In genomic region chr3:188646592-188646991, GRCh38 we compare ENCODE assay signal across 9 cellular contexts.
DNase-seq lines count a peak whose midpoint lies in the region; ATAC-seq, FAIRE-seq and TF ChIP-seq lines count a peak whose summit lies in the region.
"Had no signal": no experiment of that assay in that cellular context is flagged by ENCODE, and none has a peak within 500 bp of the region (broad histone marks: within the 10 kb centered on the region; RNA-seq: fewer than 3 reads in every experiment).

No MANE protein-coding gene starts in this region.

- 0% methylated on average over 1 of the region's 1 CpG for WGBS in K562 (ENCODE audit: insufficient coverage, low coverage, missing lambda C conversion rate)

- ATAC-seq in K562 (no peak), GM21515 (IDR thresholded peaks at IDR 0.05; ENCODE audit: unreplicated experiment) (no peak)

- BruUV-seq in K562 (replicated peaks; lab: Mats Ljungman, UMichigan) = no TSS peak

- TF ChIP-seq RAD21 in K562 (CRISPR knock-in tag; conservative IDR thresholded peaks at IDR 0.05 in 1 of 2, IDR thresholded peaks at IDR 0.05 in 1 of 2) = no peak

- H3K27me3 ChIP-seq in Loucy (ENCODE audit: insufficient read depth, low read length, poor library complexity, severe bottlenecking) = no peaks in the 10 kb centered on the region
- H3K27me3 ChIP-seq in K562 (ENCODE audit: control insufficient read depth in 2 of 2, insufficient read depth in 2 of 2, low read length in 2 of 2) = no peaks in the 10 kb centered on the region

- TF ChIP-seq CTCF in Loucy (conservative IDR thresholded peaks at IDR 0.05; ENCODE audit: low read length) (no peak), K562 (IDR thresholded peaks at IDR 0.05 in 2 of 3, conservative IDR thresholded peaks at IDR 0.05 in 1 of 3; ENCODE audit: insufficient read depth in 2 of 3, low read depth in 1 of 3, low read length in 3 of 3) (no peak)

- H3K4me3 ChIP-seq in Loucy (ENCODE audit: low read length, poor library complexity, severe bottlenecking) = no peak overlapping the region
- H3K4me3 ChIP-seq in K562 = no peak overlapping the region

- no peaks in the 10 kb centered on the region for H3K9me3 ChIP-seq in Loucy (ENCODE audit: insufficient read depth, low read depth, low read length)
- H3K9me3 ChIP-seq in K562 (replicated peaks; ENCODE audit: control insufficient read depth, insufficient read depth, low read depth, low read length) = no peaks in the 10 kb centered on the region

- 0 out of 2 replicates have a peak, but pooled peaks cover 2% of the 10 kb centered on the region for H3F3A ChIP-seq in Loucy (ENCODE audit: low read depth)

- peaks cover 27% of the 10 kb centered on the region for H3K4me1 ChIP-seq in Loucy (ENCODE audit: insufficient read depth, low read length, poor library complexity, severe bottlenecking)
- no peaks in the 10 kb centered on the region for H3K4me1 ChIP-seq in K562 (replicated peaks in 1 of 2; ENCODE audit: control insufficient read depth in 2 of 2, insufficient read depth in 2 of 2, low read length in 2 of 2)

- no peak for FAIRE-seq in K562 (lab: Jason Lieb, UNC)
- no peak for FAIRE-seq in HTR-8/SVneo (lab: Jason Lieb, UNC)
- FAIRE-seq: colon had no signal

- no peaks in the 10 kb centered on the region for H3K9me1 ChIP-seq in K562 (ENCODE audit: control insufficient read depth, insufficient read depth, low read length)

- H3K79me2 ChIP-seq in Loucy (ENCODE audit: insufficient read depth, low read length) (no peaks in the 10 kb centered on the region), K562 (ENCODE audit: control insufficient read depth, insufficient read depth, low read length) (no peaks in the 10 kb centered on the region)

- CTCF ChIA-PET in K562 (lab: Yijun Ruan, JAX; ENCODE audit: low intra/inter-chr PET ratio) = interaction anchor here (0.5 kb wide), 1 partner anchor 1482 kb away, joined by 3 read pairs; no protein-coding TSS in a partner anchor

- intact Hi-C loops in K562 (cut with micrococcal nuclease) = no loop called here

- no peak for TF ChIP-seq EP300 in K562 (IDR thresholded peaks at IDR 0.05; ENCODE audit: low read length)

- no peaks in the 10 kb centered on the region for H3K9me2 ChIP-seq in Loucy (replicated peaks; ENCODE audit: low read depth, low read length)

- H3K4me2 ChIP-seq in Loucy (ENCODE audit: low read depth, low read length, poor library complexity, severe bottlenecking) = peak overlapping the region; percentile 3
- no peak overlapping the region for H3K4me2 ChIP-seq in K562 (ENCODE audit: insufficient read depth, low read length)

- H3K36me3 ChIP-seq in Loucy (ENCODE audit: insufficient read depth, low read length) (no peaks in the 10 kb centered on the region), K562 (ENCODE audit: control insufficient read depth, insufficient read depth, low read length) (no peaks in the 10 kb centered on the region)
- H3K36me3 ChIP-seq: WERI-Rb-1 had no signal

- in situ Hi-C loops in K562 (cut with MboI) = no loop called here

- no peaks in the 10 kb centered on the region for H4K20me1 ChIP-seq in Loucy (ENCODE audit: insufficient read depth, low read length, poor library complexity, severe bottlenecking)
- H4K20me1 ChIP-seq in K562 (replicated peaks; ENCODE audit: control insufficient read depth, insufficient read depth, low read length) = no peaks in the 10 kb centered on the region

- POLR2A ChIA-PET in K562 (lab: Yijun Ruan, JAX) = no interaction called here

- no peak overlapping the region for H2AFZ ChIP-seq in Loucy (ENCODE audit: low read length)
- no peak overlapping the region for H2AFZ ChIP-seq in K562 (ENCODE audit: low read depth, low read length)

- no peak overlapping the region for H3K27ac ChIP-seq in K562 (ENCODE audit: extremely low read depth, low read depth, low read length)
- H3K27ac ChIP-seq: WERI-Rb-1 had no signal

- H3K9ac ChIP-seq in Loucy (ENCODE audit: low read depth, low read length, poor library complexity, severe bottlenecking) (no peak overlapping the region), K562 (ENCODE audit: insufficient read depth in 1 of 2, low read depth in 2 of 2, low read length in 2 of 2) (no peak overlapping the region)

- DNase-seq in GDM1 (lab: John Stamatoyannopoulos, UW) (peak; percentile 9), K562 (ENCODE audit: extremely low read depth in 1 of 4, low spot score in 3 of 4) (no peak), lung microvascular endothelial cell (ENCODE audit: low read depth in 2 of 2) (peak; percentile 4 to 65), HTR-8/SVneo (ENCODE audit: insufficient read length, low spot score) (no peak)
- DNase-seq in NK-92 treated with Interleukin-12 subunit alpha and Interleukin-12 subunit beta, amount 100 ng/mL, for 24 hours (lab: John Stamatoyannopoulos, UW) = no peak
- DNase-seq: WERI-Rb-1 had no signal

- TF ChIP-seq POLR2A in K562 (conservative IDR thresholded peaks at IDR 0.05) = no peak

TF ChIP-seq in K562, 482 proteins besides CTCF, POLR2A, EP300 and RAD21:
- TF ChIP-seq MCM3 (IDR thresholded peaks at IDR 0.05) (no peak), TRIM28 (IDR thresholded peaks at IDR 0.05) (no peak), PYGO2 (tag; IDR thresholded peaks at IDR 0.05) (no peak), KLF16 (IDR thresholded peaks at IDR 0.05) (no peak), E2F5 (CRISPR knock-in tag; IDR thresholded peaks at IDR 0.05) (no peak), ZNF253 (CRISPR knock-in tag; conservative IDR thresholded peaks at IDR 0.05) (no peak), NFIX (CRISPR knock-in tag; IDR thresholded peaks at IDR 0.05; ENCODE audit: low read depth) (peak; percentile 78), HNRNPH1 (optimal IDR thresholded peaks at IDR 0.05; ENCODE audit: low read depth, low read length) (no peak), CGGBP1 (CRISPR knock-in tag; IDR thresholded peaks at IDR 0.05) (no peak), NFIC (IDR thresholded peaks at IDR 0.05) (peak; percentile 85), HSF4 (CRISPR knock-in tag; IDR thresholded peaks at IDR 0.05; ENCODE audit: borderline replicate concordance) (no peak), CREB1 (IDR thresholded peaks at IDR 0.05) (no peak), CREB1 (CRISPR knock-in tag; IDR thresholded peaks at IDR 0.05) (no peak), CBFA2T2 (conservative IDR thresholded peaks at IDR 0.05) (no peak), HNRNPL (IDR thresholded peaks at IDR 0.05; ENCODE audit: low read depth, low read length) (no peak), MXI1 (IDR thresholded peaks at IDR 0.05; ENCODE audit: low read depth, low read length) (no peak), MCM7 (IDR thresholded peaks at IDR 0.05) (no peak), LEF1 (IDR thresholded peaks at IDR 0.05) (no peak), KDM5B (IDR thresholded peaks at IDR 0.05; ENCODE audit: insufficient replicate concordance, low read depth, low read length) (no peak)

Comparison
In these comparisons a context has a peak if more than half of its experiments do, and no peak if none do; other contexts are left out.
1. DNase-seq: peak in GDM1 (single experiment) and lung microvascular endothelial cell (2 of 2); none in K562 (0 of 4), HTR-8/SVneo (single experiment) and NK-92 treated with Interleukin-12 subunit alpha and Interleukin-12 subunit beta, amount 100 ng/mL, for 24 hours (single experiment).